In the genomic region with DNA sequence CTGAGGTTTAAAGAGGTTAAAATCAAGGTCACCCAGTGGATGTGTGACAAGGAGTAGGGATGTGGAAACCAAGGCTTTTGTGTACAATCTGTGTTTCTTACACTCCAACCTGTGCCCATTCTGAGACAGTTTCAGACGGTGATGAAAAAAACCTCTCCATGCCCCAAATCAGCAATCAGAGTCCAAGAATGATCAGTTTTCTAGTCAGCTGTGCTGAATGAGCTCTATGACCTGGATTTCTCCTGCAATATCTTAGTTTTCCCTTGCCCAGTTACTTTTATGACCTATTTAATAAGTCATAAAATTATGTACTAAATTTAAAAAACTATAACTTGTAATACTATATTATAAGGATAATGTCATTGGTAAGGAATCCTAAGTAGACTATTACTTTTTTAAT, we compare ENCODE assay signal across 19 cellular contexts. TPM values are rescaled to one million over a fixed set of nuclear protein-coding genes. Genes with fewer than 3 reads are reported as not detected.
DNase-seq lines count a peak whose midpoint lies in the region; ATAC-seq, FAIRE-seq and TF ChIP-seq lines count a peak whose summit lies in the region.
"Had no signal": no experiment of that assay in that cellular context is flagged by ENCODE, and none has a peak within 500 bp of the region (broad histone marks: within the 10 kb centered on the region; RNA-seq: fewer than 3 reads in every experiment).

No MANE protein-coding gene starts in this region.

- TF ChIP-seq CTCF in left lung (IDR thresholded peaks at IDR 0.05) (no peak), stomach (IDR thresholded peaks at IDR 0.05) (no peak), dorsolateral prefrontal cortex (IDR thresholded peaks at IDR 0.05 in 54 of 56, conservative IDR thresholded peaks at IDR 0.05 in 2 of 56; ENCODE audit: low read depth in 1 of 56, partially characterized antibody in 56 of 56) (no peak), pancreas (IDR thresholded peaks at IDR 0.05) (no peak)

- H3K4me3 ChIP-seq in left lung (no peak overlapping the region), stomach (no peak overlapping the region), dorsolateral prefrontal cortex (no peak overlapping the region), pancreas (no peak overlapping the region)
- H3K4me3 ChIP-seq: GM23338, lung, ovary had no signal

- no peak for TF ChIP-seq EP300 in stomach (IDR thresholded peaks at IDR 0.05)

- H3K4me1 ChIP-seq in left lung (peaks cover 19 to 25% of the 10 kb centered on the region in 2 donors), stomach (peaks cover 0 to 18% (median 0%) of the 10 kb centered on the region in 4 donors), pancreas (no peaks in the 10 kb centered on the region)

- FAIRE-seq in pancreas (lab: Jason Lieb, UNC) = no peak
- FAIRE-seq: D721Med, HepG2 had no signal

- H3K9me3 ChIP-seq in left lung = no peaks in the 10 kb centered on the region
- no peaks in the 10 kb centered on the region for H3K9me3 ChIP-seq in stomach
- H3K9me3 ChIP-seq in pancreas = no peaks in the 10 kb centered on the region
- H3K9me3 ChIP-seq: ovary had no signal

- DNase-seq in left cardiac atrium = no peak
- no peak for DNase-seq in cardiac septum (ENCODE audit: low spot score)
- DNase-seq in left lung = no peak
- DNase-seq in stomach = no peak
- no peak for DNase-seq in dorsolateral prefrontal cortex
- DNase-seq in pancreas = no peak
- DNase-seq in superior temporal gyrus (ENCODE audit: extremely low spot score) = no peak
- no peak for DNase-seq in DMS53 (lab: John Stamatoyannopoulos, UW)
- DNase-seq: activated CD4-positive, alpha-beta T cell treated with anti-CD3 and anti-CD28 coated beads for 4 hours; activated naive CD8-positive, alpha-beta T cell treated with anti-CD3 and anti-CD28 coated beads, Interleukin-2, amount 50 U/mL, for 24 hours; glutamatergic neuron; naive B cell; NCI-H1417 treated with DMSO at 0.1 percent for 48 hours; NCI-H2171 had no signal

- H3K27ac ChIP-seq in left lung (peak overlapping the region; percentile 61 to 69), stomach (peak overlapping the region in 4 of 5 donors; percentile 24 to 62 (median 32)), dorsolateral prefrontal cortex (no peak overlapping the region), pancreas (peak overlapping the region in 2 of 4 donors; percentile 37 to 40)
- H3K27ac ChIP-seq: ovary had no signal

- no peak for TF ChIP-seq POLR2A in stomach (IDR thresholded peaks at IDR 0.05)

- H3K27me3 ChIP-seq in left lung (no peaks in the 10 kb centered on the region), stomach (no peaks in the 10 kb centered on the region), dorsolateral prefrontal cortex (peaks cover 0 to 6% (median 0%) of the 10 kb centered on the region in 45 donors), pancreas (no peaks in the 10 kb centered on the region)
- H3K27me3 ChIP-seq: ovary had no signal

- peak; percentile 36 to 38 for ATAC-seq in left cardiac atrium
- ATAC-seq in left lung = no peak
- no peak for ATAC-seq in pancreas
- ATAC-seq: activated naive CD8-positive, alpha-beta T cell treated with anti-CD3 and anti-CD28 coated beads, Interleukin-2, amount 50 U/mL, for 24 hours; GM23338; HepG2 had no signal

- H3K36me3 ChIP-seq in left lung (no peaks in the 10 kb centered on the region), stomach (no peaks in the 10 kb centered on the region), pancreas (no peaks in the 10 kb centered on the region)
- H3K36me3 ChIP-seq: ovary had no signal

- 81 to 97% (median 85%) methylated on average over 1 of the region's 1 CpG for WGBS in stomach, 5 donors
- 75 to 88% methylated on average over 1 of the region's 1 CpG for WGBS in pancreas, 2 donors

- intact Hi-C loops in left cardiac atrium (cut with DNase I) = no loop called here
- intact Hi-C loops in cardiac septum (cut with DNase I) = loop anchor here (2.0 to 5.0 kb wide), 2 partner anchors 38 to 79 kb away; partner anchors contain the start of gene CBLB
- intact Hi-C loops in left lung (cut with DNase I) = no loop called here
- intact Hi-C loops in stomach (cut with DNase I; ENCODE audit: low total_unique reads) = no loop called here
- intact Hi-C loops in dorsolateral prefrontal cortex (cut with DNase I) = no loop called here
- intact Hi-C loops in pancreas (cut with DNase I) = no loop called here

RNA-seq across cellular contexts. Expression of gene CBLB, which starts 37.5 kb away (rescaled TPM):
- total RNA-seq in left cardiac atrium = 10 to 100 TPM; 35.7 to 41.1 TPM
- 38.6 TPM for total RNA-seq in cardiac septum
- total RNA-seq in left lung = 10 to 100 TPM; 30.7 to 34.7 TPM
- total RNA-seq in stomach = 10 to 100 TPM; 26.4 to 94.4 (median 75.9) TPM
- polyA plus RNA-seq in stomach = 1 to 10 TPM; 6.9 to 8.9 (median 7.2) TPM
- 10 to 100 TPM; 13.4 to 34.8 (median 20.8) TPM for total RNA-seq in dorsolateral prefrontal cortex
- 10 to 100 TPM in 4 of 6 donors, 1 to 10 TPM in 2; 9.1 to 23.3 (median 12.3) TPM for total RNA-seq in pancreas
- 1 to 10 TPM; 5.3 to 9.5 TPM for polyA plus RNA-seq in pancreas

Comparison
In these comparisons a context has a peak if more than half of its experiments do, and no peak if none do; other contexts are left out.
1. ATAC-seq: peak in left cardiac atrium (2 of 2); none in left lung (single experiment) and pancreas (0 of 4).
2. H3K27ac ChIP-seq: peak in left lung (2 of 2) and stomach (4 of 5); none in dorsolateral prefrontal cortex (0 of 59).